In the genomic region with DNA sequence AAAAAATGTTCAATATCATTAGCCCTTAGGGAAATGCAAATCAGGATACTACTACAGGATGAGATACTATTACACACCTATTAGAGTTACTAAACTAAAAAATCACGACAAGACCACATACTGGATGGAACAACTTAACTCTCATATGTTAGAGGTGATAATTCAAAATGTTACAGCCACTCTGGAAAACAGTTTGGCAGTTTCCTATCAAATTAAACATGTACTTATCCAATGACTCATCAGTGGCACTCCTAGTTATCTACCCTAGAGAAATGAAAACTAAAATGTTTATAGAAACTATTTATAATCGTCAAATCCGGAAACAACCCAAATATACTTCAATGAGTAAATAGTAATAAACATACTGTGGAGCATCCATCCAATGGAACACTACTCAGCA, we compare ENCODE assay signal across 19 cellular contexts.
DNase-seq lines count a peak whose midpoint lies in the region; ATAC-seq, FAIRE-seq and TF ChIP-seq lines count a peak whose summit lies in the region.
"Had no signal": no experiment of that assay in that cellular context is flagged by ENCODE, and none has a peak within 500 bp of the region (broad histone marks: within the 10 kb centered on the region; RNA-seq: fewer than 3 reads in every experiment).

No MANE protein-coding gene starts in this region.

- ATAC-seq in IMR-90 (ENCODE audit: low read depth): 0 out of 2 replicates have a peak, but pooled peaks have one; percentile 15
- no peak for ATAC-seq in psoas muscle

- H2AFZ ChIP-seq in IMR-90 (replicated peaks; ENCODE audit: low read length, poor library complexity) (no peak overlapping the region), mesenchymal stem cell (ENCODE audit: low read depth, low read length) (no peak overlapping the region)

- no TSS peak for BruUV-seq in IMR-90 (replicated peaks; lab: Mats Ljungman, UMichigan)

- H2AK5ac ChIP-seq in IMR-90 (ENCODE audit: low read depth, low read length) (no peak overlapping the region), mesenchymal stem cell (ENCODE audit: low read length, severe bottlenecking) (no peak overlapping the region)

- no peaks in the 10 kb centered on the region for H3K9me3 ChIP-seq in IMR-90 (ENCODE audit: control insufficient read depth, insufficient read depth, low read length)
- no peaks in the 10 kb centered on the region for H3K9me3 ChIP-seq in adipocyte (ENCODE audit: control insufficient read depth, low read length)
- H3K9me3 ChIP-seq in mesenchymal stem cell (ENCODE audit: control insufficient read depth, low read length): no peaks in the 10 kb centered on the region
- no peaks in the 10 kb centered on the region for H3K9me3 ChIP-seq in psoas muscle
- H3K9me3 ChIP-seq: MG63, SJSA1 had no signal

- H3K9me1 ChIP-seq in IMR-90 (ENCODE audit: insufficient read depth, low read length): no peaks in the 10 kb centered on the region

- FAIRE-seq in GM19239 (lab: Jason Lieb, UNC): no peak
- FAIRE-seq: H54, HTR-8/SVneo had no signal

- no peak overlapping the region for H3K18ac ChIP-seq in IMR-90 (ENCODE audit: low read depth, low read length)
- H3K18ac ChIP-seq in mesenchymal stem cell (ENCODE audit: low read depth in 1 of 2, low read length in 2 of 2): no peak overlapping the region

- H3K27ac ChIP-seq in IMR-90 (ENCODE audit: insufficient read depth, low read length) (no peak overlapping the region), mesenchymal stem cell (ENCODE audit: low read length, poor library complexity, severe bottlenecking) (no peak overlapping the region), psoas muscle (no peak overlapping the region)
- H3K27ac ChIP-seq: KMS-11, SJSA1 had no signal

- no peak overlapping the region for H3K4me2 ChIP-seq in IMR-90 (ENCODE audit: low read depth, low read length)
- H3K4me2 ChIP-seq in mesenchymal stem cell (ENCODE audit: low read length, poor library complexity, severe bottlenecking): no peak overlapping the region
- H3K4me2 ChIP-seq: KMS-11 had no signal

- no peak overlapping the region for H3K14ac ChIP-seq in IMR-90 (replicated peaks; ENCODE audit: low read depth, low read length)
- no peak overlapping the region for H3K14ac ChIP-seq in mesenchymal stem cell (ENCODE audit: low read length in 2 of 2)

- no peak overlapping the region for H4K91ac ChIP-seq in IMR-90 (ENCODE audit: insufficient read depth, low read depth, low read length)
- no peak overlapping the region for H4K91ac ChIP-seq in mesenchymal stem cell (ENCODE audit: low read length)

- H4K5ac ChIP-seq in IMR-90 (ENCODE audit: low read depth, low read length): no peak overlapping the region

- no peak for TF ChIP-seq RAD21 in IMR-90 (IDR thresholded peaks at IDR 0.05; ENCODE audit: low read length)

- H3K36me3 ChIP-seq in IMR-90 (ENCODE audit: control insufficient read depth, insufficient read depth, low read length): no peaks in the 10 kb centered on the region
- no peaks in the 10 kb centered on the region for H3K36me3 ChIP-seq in adipocyte (ENCODE audit: control insufficient read depth, insufficient read depth, low read length, severe bottlenecking)
- no peaks in the 10 kb centered on the region for H3K36me3 ChIP-seq in mesenchymal stem cell (ENCODE audit: control insufficient read depth in 1 of 2, insufficient read depth in 2 of 2, low read depth in 1 of 2, low read length in 2 of 2)
- no peaks in the 10 kb centered on the region for H3K36me3 ChIP-seq in psoas muscle (ENCODE audit: insufficient read depth in 1 of 2, low read depth in 1 of 2)
- H3K36me3 ChIP-seq: MG63, SJSA1 had no signal

- H3K79me1 ChIP-seq in IMR-90 (ENCODE audit: low read depth in 1 of 2, low read length in 2 of 2) (no peaks in the 10 kb centered on the region), mesenchymal stem cell (replicated peaks; ENCODE audit: low read length, poor library complexity, severe bottlenecking) (no peaks in the 10 kb centered on the region)

- TF ChIP-seq CTCF in IMR-90 (conservative IDR thresholded peaks at IDR 0.05; ENCODE audit: low read depth, low read length) (no peak), epithelial cell of esophagus (IDR thresholded peaks at IDR 0.05; ENCODE audit: insufficient read depth, low read depth, low read length, missing control alignments) (no peak), psoas muscle (IDR thresholded peaks at IDR 0.05) (no peak)

- H4K8ac ChIP-seq in IMR-90 (ENCODE audit: low read depth in 2 of 2, low read length in 2 of 2): peak overlapping the region in 1 of 2 experiments; percentile 16; a peak in 1 of 4 replicates
- H4K8ac ChIP-seq in mesenchymal stem cell (ENCODE audit: low read length): no peak overlapping the region

- POLR2A ChIA-PET in IMR-90 (lab: Charles Lee; ENCODE audit: unreplicated experiment): no interaction called here

- no peak for TF ChIP-seq POLR2A in IMR-90 (IDR thresholded peaks at IDR 0.05; ENCODE audit: low read depth, low read length)

- dilution Hi-C loops in IMR-90 (cut with HindIII; ENCODE audit: low sequenced_read_pairs, unreplicated experiment): no loop called here

- intact Hi-C loops in IMR-90 (cut with micrococcal nuclease): loop anchor here (5.0 to 10.0 kb wide), 3 partner anchors 61 to 899 kb away; no protein-coding TSS in a partner anchor
- intact Hi-C loops in psoas muscle (cut with DNase I): no loop called here

- no peak overlapping the region for H3K9ac ChIP-seq in IMR-90 (ENCODE audit: low read depth, low read length)
- no peak overlapping the region for H3K9ac ChIP-seq in adipocyte (ENCODE audit: low read length)
- no peak overlapping the region for H3K9ac ChIP-seq in mesenchymal stem cell (ENCODE audit: low read length)
- H3K9ac ChIP-seq: KMS-11 had no signal

- H2BK15ac ChIP-seq in IMR-90 (ENCODE audit: low read depth, low read length) (no peak overlapping the region), mesenchymal stem cell (ENCODE audit: low read depth, poor library complexity, severe bottlenecking) (no peak overlapping the region)

- H3K4ac ChIP-seq in IMR-90 (ENCODE audit: low read depth, low read length): no peak overlapping the region
- H3K4ac ChIP-seq in mesenchymal stem cell (ENCODE audit: low read depth in 1 of 2, low read length in 2 of 2): no peak overlapping the region

- H3K23ac ChIP-seq in IMR-90 (ENCODE audit: low read depth, low read length): no peak overlapping the region
- no peak overlapping the region for H3K23ac ChIP-seq in mesenchymal stem cell (ENCODE audit: low read length in 2 of 2)

- no peaks in the 10 kb centered on the region for H4K20me1 ChIP-seq in IMR-90 (ENCODE audit: insufficient read depth, low read length)

- H2BK5ac ChIP-seq in IMR-90 (ENCODE audit: low read depth, low read length, poor library complexity, severe bottlenecking) (no peak overlapping the region), mesenchymal stem cell (ENCODE audit: low read depth, low read length, poor library complexity, severe bottlenecking) (no peak overlapping the region)

- H2BK12ac ChIP-seq in mesenchymal stem cell (ENCODE audit: low read length in 2 of 2): no peak overlapping the region

- CTCF ChIA-PET in IMR-90 (lab: Yijun Ruan, JAX): no interaction called here

- H3K4me1 ChIP-seq in IMR-90 (ENCODE audit: control insufficient read depth, insufficient read depth, low read length) (0 out of 2 replicates have a peak, but pooled peaks cover 2% of the 10 kb centered on the region), adipocyte (ENCODE audit: control insufficient read depth, insufficient read depth, low read length) (peaks cover 27% of the 10 kb centered on the region), mesenchymal stem cell (ENCODE audit: control insufficient read depth, insufficient read depth, low read depth, low read length) (no peaks in the 10 kb centered on the region), psoas muscle (no peaks in the 10 kb centered on the region)
- H3K4me1 ChIP-seq: SJSA1 had no signal

- H2BK120ac ChIP-seq in IMR-90 (ENCODE audit: low read depth, low read length) (no peak overlapping the region), mesenchymal stem cell (ENCODE audit: low read depth, low read length) (no peak overlapping the region)

- H3K27me3 ChIP-seq in IMR-90 (ENCODE audit: control insufficient read depth, insufficient read depth, low read length): peaks cover 2% of the 10 kb centered on the region
- H3K27me3 ChIP-seq in adipocyte (replicated peaks; ENCODE audit: control insufficient read depth, insufficient read depth, low read length): no peaks in the 10 kb centered on the region
- H3K27me3 ChIP-seq in mesenchymal stem cell (ENCODE audit: control insufficient read depth in 1 of 2, insufficient read depth in 1 of 2, low read length in 2 of 2): no peaks in the 10 kb centered on the region
- H3K27me3 ChIP-seq in psoas muscle (ENCODE audit: insufficient read depth in 3 of 3, low read length in 2 of 3): peaks cover 0 to under 1% (median 0%) of the 10 kb centered on the region in 3 donors
- H3K27me3 ChIP-seq: MG63 had no signal

- H2AK9ac ChIP-seq in IMR-90 (replicated peaks; ENCODE audit: low read depth, low read length, poor library complexity): no peak overlapping the region

- H2BK20ac ChIP-seq in IMR-90 (ENCODE audit: low read depth, low read length): no peak overlapping the region

- in situ Hi-C loops in IMR-90 (cut with MboI; ENCODE audit: low sequenced_read_pairs): no loop called here

- WGBS in IMR-90 (ENCODE audit: extremely low coverage in 2 of 2, insufficient read length in 1 of 2), 2 experiments: no CpG with 5 or more reads among the region's 3 CpGs
- 67% methylated on average over 3 of the region's 3 CpGs for WGBS in mesenchymal stem cell
- 71 to 76% (median 72%) methylated on average over 3 of the region's 3 CpGs for WGBS in psoas muscle, 3 donors

- DNase-seq in IMR-90: peak; percentile 6
- peak; percentile 15 for DNase-seq in adipocyte (ENCODE audit: low read depth)
- DNase-seq in epithelial cell of esophagus (ENCODE audit: low read depth): peak; percentile 24
- DNase-seq in mesenchymal stem cell: peak; percentile 21
- DNase-seq in GM19239 (ENCODE audit: insufficient read length, low spot score): no peak
- no peak for DNase-seq in psoas muscle
- DNase-seq in NCI-H345 (lab: John Stamatoyannopoulos, UW): no peak
- DNase-seq in kidney tubule cell (ENCODE audit: low spot score): no peak
- DNase-seq: CD4-positive, CD25-positive, alpha-beta regulatory T cell; EL; GF-D8; MG63; NCI-H1417 treated with DMSO at 0.1 percent for 48 hours; NCI-H1930; NCI-H510A had no signal

- no peak overlapping the region for H3K56ac ChIP-seq in IMR-90 (ENCODE audit: extremely low read depth, insufficient read depth, low read length)

- H3K4me3 ChIP-seq in IMR-90 (ENCODE audit: insufficient read depth, low read depth, low read length) (no peak overlapping the region), adipocyte (ENCODE audit: low read length) (no peak overlapping the region), epithelial cell of esophagus (ENCODE audit: low read length) (no peak overlapping the region), mesenchymal stem cell (ENCODE audit: insufficient read depth in 1 of 2, low read depth in 1 of 2, low read length in 2 of 2) (no peak overlapping the region), psoas muscle (no peak overlapping the region)
- H3K4me3 ChIP-seq: MG63, SJSA1 had no signal

TF ChIP-seq in IMR-90, 13 proteins besides CTCF, POLR2A, EP300 and RAD21 (continues in another document):
- TF ChIP-seq MAFK (IDR thresholded peaks at IDR 0.05; ENCODE audit: low read depth, low read length): no peak
- TF ChIP-seq NFE2L2 (IDR thresholded peaks at IDR 0.05; ENCODE audit: low read depth, low read length): no peak
- TF ChIP-seq CEBPB (IDR thresholded peaks at IDR 0.05; ENCODE audit: low read depth, low read length): no peak
- no peak for TF ChIP-seq BHLHE40 (IDR thresholded peaks at IDR 0.05; ENCODE audit: low read depth, low read length)

Comparison
In these comparisons a context has a peak if more than half of its experiments do, and no peak if none do; other contexts are left out.
1. DNase-seq: peak in IMR-90 (single experiment), adipocyte (single experiment), epithelial cell of esophagus (single experiment) and mesenchymal stem cell (single experiment); none in GM19239 (single experiment), psoas muscle (0 of 2), NCI-H345 (single experiment) and kidney tubule cell (single experiment).